8 cellular contexts compared by ENCODE assay signal in genomic region chr11:9573054-9573774, GRCh38. TPM values are rescaled to one million over a fixed set of nuclear protein-coding genes. Genes with fewer than 3 reads are reported as not detected.
DNase-seq lines count a peak whose midpoint lies in the region; ATAC-seq and TF ChIP-seq lines count a peak whose summit lies in the region.

Gene WEE1, plus strand, starts transcription at chr11:9573670. Its CDS starts 264 bp downstream, at chr11:9573934.

- DNase-seq in NCI-H187 treated with DMSO at 0.1 percent for 48 hours (lab: John Stamatoyannopoulos, UW) = peak; percentile 83
- DNase-seq in T-helper 2 cell = peak; percentile 92 to 98 (median 95)
- peak; percentile 42 to 96 (median 88) for DNase-seq in anterior cingulate cortex (lab: John Stamatoyannopoulos, UW)
- DNase-seq in right atrium auricular region (ENCODE audit: low spot score) = peak; percentile 98
- DNase-seq in psoas muscle = peak; percentile 98

- H3K4me1 ChIP-seq in right atrium auricular region (peaks cover 0 to 31% of the 10 kb centered on the region in 2 donors), psoas muscle (peaks cover 6% of the 10 kb centered on the region), urinary bladder (ENCODE audit: insufficient read depth) (no peaks in the 10 kb centered on the region)

- TF ChIP-seq CTCF in right atrium auricular region (IDR thresholded peaks at IDR 0.05) (no peak), psoas muscle (IDR thresholded peaks at IDR 0.05) (no peak)

- ATAC-seq in GM18505 (IDR thresholded peaks at IDR 0.05; ENCODE audit: unreplicated experiment) (peak; percentile 86), HG02970 (IDR thresholded peaks at IDR 0.05; ENCODE audit: low FRiP score, unreplicated experiment) (peak; percentile 87), psoas muscle (peak; percentile 92 to 94 (median 93))

- H3K36me3 ChIP-seq in right atrium auricular region (peaks cover 5% of the 10 kb centered on the region), psoas muscle (ENCODE audit: insufficient read depth in 1 of 2, low read depth in 1 of 2) (peaks cover 2 to 19% of the 10 kb centered on the region in 2 donors), urinary bladder (ENCODE audit: insufficient read depth) (no peaks in the 10 kb centered on the region)

- 0% methylated on average over 57 to 73 of the region's 73 CpGs for WGBS in psoas muscle, 3 donors
- under 1% methylated on average over 73 of the region's 73 CpGs for WGBS in urinary bladder

- H3K27ac ChIP-seq in right atrium auricular region (peak within 1 kb of the TSS; percentile 98 to 99), psoas muscle (peak within 1 kb of the TSS; percentile 94), urinary bladder (ENCODE audit: low read depth) (peak within 1 kb of the TSS; percentile 95)

- H3K4me3 ChIP-seq in right atrium auricular region (peak within 1 kb of the TSS; percentile 72 to 75), psoas muscle (peak within 1 kb of the TSS; percentile 78), urinary bladder (ENCODE audit: low read depth, low read length) (peak within 1 kb of the TSS; percentile 93)

- intact Hi-C loops in psoas muscle (cut with DNase I) = loop anchor here in 1 of 2 donors (5.0 kb wide), 1 partner anchor 39 kb away; no protein-coding TSS in a partner anchor

- H3K9me3 ChIP-seq in right atrium auricular region (no peaks in the 10 kb centered on the region), psoas muscle (no peaks in the 10 kb centered on the region)

- TF ChIP-seq POLR2A in GM18505 (IDR thresholded peaks at IDR 0.05; ENCODE audit: borderline replicate concordance, extremely low read depth, insufficient read depth, insufficient read length) = peak; percentile 51

- H3K27me3 ChIP-seq in right atrium auricular region = no peaks in the 10 kb centered on the region
- peaks cover 0 to 4% (median 0%) of the 10 kb centered on the region in 3 donors for H3K27me3 ChIP-seq in psoas muscle (ENCODE audit: insufficient read depth in 3 of 3, low read length in 2 of 3)

RNA-seq across cellular contexts. Expression of gene WEE1, which starts in this region (rescaled TPM):
- total RNA-seq in right atrium auricular region = 100 to 1,000 TPM in 1 of 2 donors, 10 to 100 TPM in 1; 52.0 to 103 TPM
- 10 to 100 TPM in 3 of 4 donors, 1 to 10 TPM in 1; 4.8 to 58.6 (median 20.4) TPM for total RNA-seq in psoas muscle
- 1 to 10 TPM; 4.2 to 8.2 (median 5.3) TPM for polyA plus RNA-seq in psoas muscle
- 95.5 TPM for total RNA-seq in urinary bladder
- 25.1 TPM for polyA plus RNA-seq in urinary bladder

Comparison
In these comparisons a context has a peak if more than half of its experiments do, and no peak if none do; other contexts are left out.
1. Peak in every context shown above with its lines: DNase-seq, ATAC-seq, H3K4me3 ChIP-seq and H3K27ac ChIP-seq.